Comparison of ENCODE assay signal across 11 cellular contexts in genomic region chr19:35155981-35156672, GRCh38. TPM values are rescaled to one million over a fixed set of nuclear protein-coding genes. Genes with fewer than 3 reads are reported as not detected.
DNase-seq lines count a peak whose midpoint lies in the region; ATAC-seq, FAIRE-seq and TF ChIP-seq lines count a peak whose summit lies in the region.
"Had no signal": no experiment of that assay in that cellular context is flagged by ENCODE, and none has a peak within 500 bp of the region (broad histone marks: within the 10 kb centered on the region; RNA-seq: fewer than 3 reads in every experiment).

No MANE protein-coding gene starts in this region.

- DNase-seq in MM.1S (no peak), H1 (ENCODE audit: low read depth in 1 of 2, low spot score in 2 of 2) (no peak), osteoblast (ENCODE audit: insufficient read length, low spot score, missing footprints) (peak; percentile 21), GM10266 (ENCODE audit: extremely low spot score) (no peak), left lobe of liver (ENCODE audit: low spot score) (no peak), activated gamma-delta T cell treated with Interleukin-2 at 50 U/mL for 16 hours (no peak)
- DNase-seq: midbrain, NCI-H1694, T1000 had no signal

- H4K91ac ChIP-seq in H1 (replicated peaks; ENCODE audit: insufficient read length, low read length): no peak overlapping the region

- H3K27me3 ChIP-seq in MM.1S (replicated peaks; ENCODE audit: insufficient read depth, low read length) (no peaks in the 10 kb centered on the region), H1 (replicated peaks in 1 of 4; ENCODE audit: control insufficient read depth in 3 of 4, extremely low read depth in 1 of 4, insufficient read depth in 3 of 4, low read length in 3 of 4) (peaks cover 0 to 5% (median 3%) of the 10 kb centered on the region in 4 experiments; a peak in 3 of 7 replicates), osteoblast (ENCODE audit: insufficient read depth, low read length) (peaks cover 2% of the 10 kb centered on the region)

- TF ChIP-seq POLR2A in H1 (IDR thresholded peaks at IDR 0.05; ENCODE audit: control extremely low read depth in 1 of 2, low read depth in 2 of 2, low read length in 2 of 2): no peak

- H3K9me3 ChIP-seq in ES-I3 (ENCODE audit: control insufficient read depth, insufficient read depth, low read length) (no peaks in the 10 kb centered on the region), MM.1S (replicated peaks; ENCODE audit: insufficient read depth, low read length) (no peaks in the 10 kb centered on the region), H1 (ENCODE audit: insufficient read depth in 2 of 2, low read depth in 1 of 2, low read length in 1 of 2) (no peaks in the 10 kb centered on the region), osteoblast (ENCODE audit: low read depth, low read length) (no peaks in the 10 kb centered on the region)

- no peak overlapping the region for H3K56ac ChIP-seq in H1 (replicated peaks; ENCODE audit: insufficient read length, low read depth, low read length)

- no peak overlapping the region for H3K27ac ChIP-seq in MM.1S (ENCODE audit: low read length)
- H3K27ac ChIP-seq in H1 (ENCODE audit: low read depth, low read length): no peak overlapping the region
- no peak overlapping the region for H3K27ac ChIP-seq in osteoblast (ENCODE audit: low read depth, low read length)

- H3K79me1 ChIP-seq in H1 (ENCODE audit: low read depth, low read length): peaks cover 6% of the 10 kb centered on the region

- peaks cover 27% of the 10 kb centered on the region for H3K36me3 ChIP-seq in ES-I3 (ENCODE audit: insufficient read depth, low read length)
- H3K36me3 ChIP-seq in MM.1S (replicated peaks; ENCODE audit: insufficient read depth, low read length): peaks cover 8% of the 10 kb centered on the region
- peaks cover 2 to 32% (median 13%) of the 10 kb centered on the region in 4 experiments; a peak in 6 of 8 replicates for H3K36me3 ChIP-seq in H1 (ENCODE audit: control insufficient read depth in 2 of 4, insufficient read depth in 4 of 4, low read length in 3 of 4)
- H3K36me3 ChIP-seq in osteoblast (ENCODE audit: insufficient read depth, low read length): peaks cover 25% of the 10 kb centered on the region

- H3K18ac ChIP-seq in H1 (ENCODE audit: extremely low read depth, low read length): no peak overlapping the region

- H3K4me2 ChIP-seq in MM.1S (ENCODE audit: low read depth, low read length): peak overlapping the region; percentile 100
- peak overlapping the region; percentile 82 to 91 for H3K4me2 ChIP-seq in H1 (ENCODE audit: insufficient read depth in 1 of 2, low read depth in 2 of 2, low read length in 2 of 2)
- H3K4me2 ChIP-seq in osteoblast (ENCODE audit: insufficient read depth, low read length): peak overlapping the region; percentile 77

- no peak overlapping the region for H2BK20ac ChIP-seq in H1 (ENCODE audit: low read length)

- peak overlapping the region; percentile 91; the same call in 1 of the 2 replicates for H3K9ac ChIP-seq in ES-I3 (ENCODE audit: low read depth, low read length)
- H3K9ac ChIP-seq in MM.1S (ENCODE audit: low read length): peak overlapping the region; percentile 98
- H3K9ac ChIP-seq in H1 (replicated peaks in 1 of 4; ENCODE audit: extremely low read depth in 1 of 4, low read depth in 3 of 4, low read length in 3 of 4): no peak overlapping the region

- no peak overlapping the region; the same call in 1 of the 2 replicates for H4K8ac ChIP-seq in H1 (ENCODE audit: extremely low read depth, insufficient read depth, low read length)

- H3K79me2 ChIP-seq in MM.1S (ENCODE audit: low read length) (peaks cover 51% of the 10 kb centered on the region), H1 (ENCODE audit: control insufficient read depth in 1 of 2, insufficient read depth in 2 of 2, low read length in 2 of 2) (peaks cover 0 to 11% of the 10 kb centered on the region in 2 experiments; a peak in 1 of 4 replicates), osteoblast (ENCODE audit: insufficient read depth, low read length) (peaks cover 22% of the 10 kb centered on the region)

- no peak overlapping the region for H2BK120ac ChIP-seq in H1 (replicated peaks; ENCODE audit: low read depth, low read length)

- TF ChIP-seq RAD21 in H1 (IDR thresholded peaks at IDR 0.05 in 1 of 2, conservative IDR thresholded peaks at IDR 0.05 in 1 of 2; ENCODE audit: low read depth in 2 of 2, low read length in 2 of 2): no peak

- H3K4me1 ChIP-seq in ES-I3 (ENCODE audit: insufficient read depth, low read length) (peaks cover 18% of the 10 kb centered on the region), MM.1S (ENCODE audit: low read length) (peaks cover 11% of the 10 kb centered on the region), H1 (replicated peaks in 1 of 4; ENCODE audit: control insufficient read depth in 3 of 4, insufficient read depth in 4 of 4, low read length in 3 of 4) (peaks cover 4 to 20% (median 16%) of the 10 kb centered on the region in 4 experiments), osteoblast (ENCODE audit: insufficient read depth, low read length) (peaks cover 13% of the 10 kb centered on the region)

- no peak overlapping the region for H2AK5ac ChIP-seq in H1 (ENCODE audit: low read depth, low read length)

- 91% methylated on average over 6 of the region's 6 CpGs; no CpG with 5 or more reads in 1 of the 2 experiments for WGBS in H1 (ENCODE audit: extremely low coverage in 1 of 2, insufficient coverage in 1 of 2, insufficient read length in 1 of 2, insufficient replicate concordance in 2 of 2, low coverage in 1 of 2, low lambda C conversion rate in 2 of 2, missing lambda C conversion rate in 1 of 2), 2 experiments

- peaks cover 9% of the 10 kb centered on the region; the same call in 1 of the 2 replicates for H3K23me2 ChIP-seq in H1 (ENCODE audit: low read depth, low read length)

- CTCF ChIA-PET in H1 (lab: Charles Lee; ENCODE audit: partially characterized antibody): interaction anchor here (2.5 kb wide), 1 partner anchor 14 kb away, joined by 15 read pairs; the partner anchor contains the start of gene FXYD7

- H3K4me3 ChIP-seq in MM.1S (ENCODE audit: low read length) (peak overlapping the region; percentile 100), H1 (ENCODE audit: extremely low read depth in 1 of 4, insufficient read depth in 2 of 4, low read depth in 3 of 4, low read length in 4 of 4) (peak overlapping the region in 2 of 4 experiments; percentile 71 to 76; a peak in 2 of 8 replicates), osteoblast (ENCODE audit: insufficient read depth, low read length) (peak overlapping the region; percentile 89)

- no peak for FAIRE-seq in H1 (lab: Jason Lieb, UNC)

- H3K4ac ChIP-seq in H1 (replicated peaks; ENCODE audit: insufficient read length, low read depth, low read length): no peak overlapping the region

- no peak overlapping the region for H3K23ac ChIP-seq in H1 (ENCODE audit: insufficient read length)

- H4K5ac ChIP-seq in H1 (ENCODE audit: insufficient read length, low read depth, low read length): no peak overlapping the region

- ATAC-seq in GM18519 (IDR thresholded peaks at IDR 0.05; ENCODE audit: low FRiP score, unreplicated experiment) (no peak), left lobe of liver (no peak)

- no peak overlapping the region for H2AFZ ChIP-seq in MM.1S (ENCODE audit: low read length)
- H2AFZ ChIP-seq in H1 (ENCODE audit: low read length): no peak overlapping the region
- H2AFZ ChIP-seq in osteoblast (ENCODE audit: low read length): no peak overlapping the region

- H3K14ac ChIP-seq in H1 (ENCODE audit: insufficient read length): no peak overlapping the region

- H4K20me1 ChIP-seq in MM.1S (ENCODE audit: insufficient read depth, low read length) (no peaks in the 10 kb centered on the region), H1 (replicated peaks in 1 of 2; ENCODE audit: control insufficient read depth in 1 of 2, insufficient read depth in 2 of 2, low read length in 2 of 2) (peaks cover 1 to 5% of the 10 kb centered on the region in 2 experiments), osteoblast (ENCODE audit: insufficient read depth, low read length) (no peaks in the 10 kb centered on the region)

- no peak overlapping the region for H2BK15ac ChIP-seq in H1 (ENCODE audit: low read length)

- POLR2A ChIA-PET in H1 (lab: Charles Lee; ENCODE audit: partially characterized antibody): interaction anchor here (1.2 to 5.6 kb wide), 3 partner anchors 13 to 44 kb away, joined by 3 to 67 read pairs (median 8); partner anchors contain the start of gene FXYD7

- H2BK5ac ChIP-seq in H1 (ENCODE audit: low read depth, low read length): no peak overlapping the region

- no peaks in the 10 kb centered on the region for H3F3A ChIP-seq in MM.1S (ENCODE audit: insufficient read depth, low read length)

- H2BK12ac ChIP-seq in H1 (ENCODE audit: low read depth, low read length): no peak overlapping the region

- no peak for TF ChIP-seq EP300 in H1 (IDR thresholded peaks at IDR 0.05; ENCODE audit: borderline replicate concordance in 1 of 2, low read depth in 2 of 2, low read length in 2 of 2)

- no peaks in the 10 kb centered on the region for H3K9me2 ChIP-seq in MM.1S (replicated peaks; ENCODE audit: insufficient read depth, low read length)

- TF ChIP-seq CTCF in MM.1S (IDR thresholded peaks at IDR 0.05; ENCODE audit: low read length) (no peak), H1 (IDR thresholded peaks at IDR 0.05; ENCODE audit: control extremely low read depth in 1 of 3, insufficient read depth in 1 of 3, low read depth in 1 of 3, low read length in 3 of 3) (no peak), osteoblast (IDR thresholded peaks at IDR 0.05; ENCODE audit: extremely low read depth, low read depth, low read length) (no peak), GM10266 (IDR thresholded peaks at IDR 0.05; ENCODE audit: control insufficient read depth, insufficient read depth, low read depth, missing control alignments) (no peak)

RNA-seq across cellular contexts. Expression of gene FXYD5, which starts 1.6 kb away (rescaled TPM):
- 99.0 and 104 TPM in 2 replicates for total RNA-seq in H1 (2021; fragmentation: NEBNext Ultra II Directional; extraction: Animal tissue kit (Norgen Biotek cat#: 25700))
- 167 and 191 TPM in 2 replicates for polyA plus RNA-seq in H1 (2011; rRNA removed)
- polyA plus RNA-seq in H1 (2011; cell fraction: cytosol; rRNA removed): 117 TPM
- polyA plus RNA-seq in H1 (2011; cell fraction: nucleus; rRNA removed): 131 TPM
- polyA plus RNA-seq in H1 (2012, experiment 1 of 2): 113 to 185 TPM (median 177 TPM) in 4 replicates
- 175 TPM for polyA plus RNA-seq in H1 (2012, experiment 2 of 2)
- polyA plus RNA-seq in H1 (2013, experiment 1 of 2): 277 TPM
- 347 TPM for polyA plus RNA-seq in H1 (2013, experiment 2 of 2)
- polyA minus RNA-seq in H1 (2011; rRNA and poly(A)+ RNA removed): 89.3 and 107 TPM in 2 replicates
- polyA minus RNA-seq in H1 (2011; cell fraction: cytosol; rRNA and poly(A)+ RNA removed): 89.5 TPM
- 51.4 TPM for polyA minus RNA-seq in H1 (2011; cell fraction: nucleus; rRNA and poly(A)+ RNA removed)
- total RNA-seq in osteoblast (29.0 and 32.4 TPM in 2 replicates), left lobe of liver (7.6 TPM)

RNA-seq across cellular contexts. Expression of gene FXYD7, which starts 13.1 kb away (rescaled TPM):
- total RNA-seq in H1 (2021; fragmentation: NEBNext Ultra II Directional; extraction: Animal tissue kit (Norgen Biotek cat#: 25700)): 14.3 and 15.4 TPM in 2 replicates
- polyA plus RNA-seq in H1 (2011; rRNA removed): 12.1 and 17.5 TPM in 2 replicates
- 9.0 TPM for polyA plus RNA-seq in H1 (2011; cell fraction: cytosol; rRNA removed)
- 18.6 TPM for polyA plus RNA-seq in H1 (2011; cell fraction: nucleus; rRNA removed)
- polyA plus RNA-seq in H1 (2012, experiment 1 of 2): 20.2 to 24.4 TPM (median 21.9 TPM) in 4 replicates
- polyA plus RNA-seq in H1 (2012, experiment 2 of 2): 20.8 TPM
- 22.7 TPM for polyA plus RNA-seq in H1 (2013, experiment 1 of 2)
- 23.8 TPM for polyA plus RNA-seq in H1 (2013, experiment 2 of 2)
- polyA minus RNA-seq in H1 (2011; rRNA and poly(A)+ RNA removed): 2.2 and 3.6 TPM in 2 replicates
- polyA minus RNA-seq in H1 (2011; cell fraction: cytosol; rRNA and poly(A)+ RNA removed): 1.5 TPM
- 3.2 TPM for polyA minus RNA-seq in H1 (2011; cell fraction: nucleus; rRNA and poly(A)+ RNA removed)
- total RNA-seq in osteoblast: not detected in 2 replicates
- total RNA-seq in left lobe of liver: 0.60 TPM

RNA-seq across cellular contexts. Expression of gene FXYD1, which starts 17.5 kb away (rescaled TPM):
- total RNA-seq in H1 (2021; fragmentation: NEBNext Ultra II Directional; extraction: Animal tissue kit (Norgen Biotek cat#: 25700)): 8.1 and 10.3 TPM in 2 replicates
- polyA plus RNA-seq in H1 (2011; rRNA removed): 1.6 and 3.3 TPM in 2 replicates
- 2.7 TPM for polyA plus RNA-seq in H1 (2011; cell fraction: cytosol; rRNA removed)
- 6.7 TPM for polyA plus RNA-seq in H1 (2011; cell fraction: nucleus; rRNA removed)
- 7.4 to 19.9 TPM (median 15.6 TPM) in 4 replicates for polyA plus RNA-seq in H1 (2012, experiment 1 of 2)
- 4.1 TPM for polyA plus RNA-seq in H1 (2012, experiment 2 of 2)
- 10.4 TPM for polyA plus RNA-seq in H1 (2013, experiment 1 of 2)
- 10.3 TPM for polyA plus RNA-seq in H1 (2013, experiment 2 of 2)
- 0.49 and 0.69 TPM in 2 replicates for polyA minus RNA-seq in H1 (2011; rRNA and poly(A)+ RNA removed)
- 2.1 TPM for polyA minus RNA-seq in H1 (2011; cell fraction: cytosol; rRNA and poly(A)+ RNA removed)
- polyA minus RNA-seq in H1 (2011; cell fraction: nucleus; rRNA and poly(A)+ RNA removed): 4.1 TPM
- total RNA-seq in osteoblast (not detected in 2 replicates), left lobe of liver (280 TPM)

RNA-seq across cellular contexts. Expression of gene LGI4, which starts 21.3 kb away (rescaled TPM):
- total RNA-seq in H1 (2021; fragmentation: NEBNext Ultra II Directional; extraction: Animal tissue kit (Norgen Biotek cat#: 25700)): 2.0 and 2.9 TPM in 2 replicates
- 8.2 and 9.4 TPM in 2 replicates for polyA plus RNA-seq in H1 (2011; rRNA removed)
- 9.4 TPM for polyA plus RNA-seq in H1 (2011; cell fraction: cytosol; rRNA removed)
- polyA plus RNA-seq in H1 (2011; cell fraction: nucleus; rRNA removed): 32.9 TPM
- 5.6 to 9.8 TPM (median 8.1 TPM) in 4 replicates for polyA plus RNA-seq in H1 (2012, experiment 1 of 2)
- polyA plus RNA-seq in H1 (2012, experiment 2 of 2): 2.6 TPM
- polyA plus RNA-seq in H1 (2013, experiment 1 of 2): 2.1 TPM
- 2.1 TPM for polyA plus RNA-seq in H1 (2013, experiment 2 of 2)
- polyA minus RNA-seq in H1 (2011; rRNA and poly(A)+ RNA removed): 0.88 and 2.1 TPM in 2 replicates
- polyA minus RNA-seq in H1 (2011; cell fraction: cytosol; rRNA and poly(A)+ RNA removed): 0.66 TPM
- polyA minus RNA-seq in H1 (2011; cell fraction: nucleus; rRNA and poly(A)+ RNA removed): 4.2 TPM
- total RNA-seq in osteoblast (0.59 and 0.72 TPM in 2 replicates), left lobe of liver (1.9 TPM)

RNA-seq across cellular contexts. Expression of gene FXYD3, which starts 40.5 kb away (rescaled TPM):
- total RNA-seq in H1 (2021; fragmentation: NEBNext Ultra II Directional; extraction: Animal tissue kit (Norgen Biotek cat#: 25700)): 0.86 TPM in 1 of 2 replicates, not detected in the other
- polyA plus RNA-seq in H1 (2011; rRNA removed): 0.09 and 0.33 TPM in 2 replicates
- 0.22 TPM for polyA plus RNA-seq in H1 (2011; cell fraction: cytosol; rRNA removed)
- polyA plus RNA-seq in H1 (2011; cell fraction: nucleus; rRNA removed): 0.66 TPM
- polyA plus RNA-seq in H1 (2012, experiment 1 of 2): 0.41 to 0.76 TPM (median 0.57 TPM) in 3 of 4 replicates, not detected in the other
- polyA plus RNA-seq in H1 (2012, experiment 2 of 2): not detected
- 0.10 TPM for polyA plus RNA-seq in H1 (2013, experiment 1 of 2)
- polyA plus RNA-seq in H1 (2013, experiment 2 of 2): 0.37 TPM
- polyA minus RNA-seq in H1 (2011; rRNA and poly(A)+ RNA removed): 1.5 TPM in 1 of 2 replicates, not detected in the other
- polyA minus RNA-seq in H1 (2011; cell fraction: cytosol; rRNA and poly(A)+ RNA removed): not detected
- polyA minus RNA-seq in H1 (2011; cell fraction: nucleus; rRNA and poly(A)+ RNA removed): not detected
- total RNA-seq in osteoblast (not detected in 2 replicates), left lobe of liver (1.4 TPM)

Comparison
In these comparisons a context has a peak if more than half of its experiments do, and no peak if none do; other contexts are left out.
1. H3K9ac ChIP-seq: peak in ES-I3 (single experiment) and MM.1S (single experiment); none in H1 (0 of 4).
2. RNA of gene FXYD1, which starts 17.5 kb away (total RNA-seq): 280 TPM in left lobe of liver (single experiment); 8.1 to 10.3 TPM in H1 and not detected in osteoblast; every median in the first group is over 10 times any median in the second.
3. Peak in every context shown above with its lines, with median percentiles within 50 percentile points of each other: H3K4me2 ChIP-seq.